Comparison of ENCODE assay signal across 1 cellular context in the genomic region with DNA sequence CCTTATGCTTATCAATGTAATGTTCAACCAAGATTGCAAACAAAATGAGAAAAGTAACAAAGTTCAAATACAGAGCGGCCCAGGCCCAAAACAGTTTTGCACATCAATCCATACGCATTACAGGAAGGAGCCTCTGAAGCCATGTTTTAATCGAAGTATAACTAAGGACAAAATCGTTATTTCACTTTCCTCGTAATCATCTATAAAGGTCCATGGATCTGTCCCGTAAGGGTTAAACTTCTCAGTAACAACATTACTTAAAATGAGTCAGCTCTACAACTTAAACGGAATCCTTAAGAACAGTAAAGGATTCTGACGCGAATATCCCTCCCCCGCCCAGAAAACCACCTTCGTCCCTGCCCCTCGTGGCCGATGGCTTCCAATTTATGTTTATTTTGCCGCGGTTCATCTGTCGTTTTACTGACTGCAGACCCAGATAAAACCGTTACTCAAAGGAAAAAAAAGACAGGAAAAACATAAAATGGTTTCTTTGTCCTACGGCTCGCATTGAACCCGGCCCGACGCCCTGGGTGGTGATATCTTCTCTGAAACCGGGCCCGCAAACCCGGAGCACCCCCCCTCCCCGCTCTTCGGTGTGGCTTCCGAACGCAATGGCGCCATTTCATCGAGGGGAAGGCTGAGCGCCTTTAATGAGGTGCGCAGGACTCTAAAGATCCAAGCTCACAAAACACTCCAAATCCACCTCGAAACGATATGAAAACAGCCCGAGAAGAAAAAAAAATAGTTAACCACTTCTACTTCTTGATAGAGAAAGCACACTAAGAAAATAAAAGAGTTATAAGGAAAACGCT.
TF ChIP-seq lines count a peak whose summit lies in the region.

No MANE protein-coding gene starts in this region.

TF ChIP-seq in HepG2, 621 proteins besides CTCF, POLR2A, EP300 and RAD21 (continued from another document and continues in another):
- TF ChIP-seq, protein P1, sequence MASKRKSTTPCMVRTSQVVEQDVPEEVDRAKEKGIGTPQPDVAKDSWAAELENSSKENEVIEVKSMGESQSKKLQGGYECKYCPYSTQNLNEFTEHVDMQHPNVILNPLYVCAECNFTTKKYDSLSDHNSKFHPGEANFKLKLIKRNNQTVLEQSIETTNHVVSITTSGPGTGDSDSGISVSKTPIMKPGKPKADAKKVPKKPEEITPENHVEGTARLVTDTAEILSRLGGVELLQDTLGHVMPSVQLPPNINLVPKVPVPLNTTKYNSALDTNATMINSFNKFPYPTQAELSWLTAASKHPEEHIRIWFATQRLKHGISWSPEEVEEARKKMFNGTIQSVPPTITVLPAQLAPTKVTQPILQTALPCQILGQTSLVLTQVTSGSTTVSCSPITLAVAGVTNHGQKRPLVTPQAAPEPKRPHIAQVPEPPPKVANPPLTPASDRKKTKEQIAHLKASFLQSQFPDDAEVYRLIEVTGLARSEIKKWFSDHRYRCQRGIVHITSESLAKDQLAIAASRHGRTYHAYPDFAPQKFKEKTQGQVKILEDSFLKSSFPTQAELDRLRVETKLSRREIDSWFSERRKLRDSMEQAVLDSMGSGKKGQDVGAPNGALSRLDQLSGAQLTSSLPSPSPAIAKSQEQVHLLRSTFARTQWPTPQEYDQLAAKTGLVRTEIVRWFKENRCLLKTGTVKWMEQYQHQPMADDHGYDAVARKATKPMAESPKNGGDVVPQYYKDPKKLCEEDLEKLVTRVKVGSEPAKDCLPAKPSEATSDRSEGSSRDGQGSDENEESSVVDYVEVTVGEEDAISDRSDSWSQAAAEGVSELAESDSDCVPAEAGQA (IDR thresholded peaks at IDR 0.05; ENCODE audit: low read depth), result no peak
- TF ChIP-seq, protein P1 (CRISPR knock-in tag; IDR thresholded peaks at IDR 0.05; ENCODE audit: borderline replicate concordance), result no peak
- TF ChIP-seq ZNF510 (CRISPR knock-in tag; IDR thresholded peaks at IDR 0.05; ENCODE audit: low read depth), result no peak
- no peak for TF ChIP-seq ZFP62 (CRISPR knock-in tag; IDR thresholded peaks at IDR 0.05)
- no peak for TF ChIP-seq CREB1 (IDR thresholded peaks at IDR 0.05)
- no peak for TF ChIP-seq CREB1 (CRISPR knock-in tag; IDR thresholded peaks at IDR 0.05)
- no peak for TF ChIP-seq KLF9 (CRISPR knock-in tag; IDR thresholded peaks at IDR 0.05; ENCODE audit: low read depth)
- TF ChIP-seq SRSF9 (IDR thresholded peaks at IDR 0.05; ENCODE audit: borderline replicate concordance, insufficient read depth, low read depth, low read length, poor library complexity, severe bottlenecking), result no peak
- no peak for TF ChIP-seq PCBP1 (IDR thresholded peaks at IDR 0.05; ENCODE audit: borderline replicate concordance, low read depth, low read length)
- TF ChIP-seq FOSL1 (CRISPR knock-in tag; IDR thresholded peaks at IDR 0.05; ENCODE audit: borderline replicate concordance), result no peak
- TF ChIP-seq, protein P2, sequence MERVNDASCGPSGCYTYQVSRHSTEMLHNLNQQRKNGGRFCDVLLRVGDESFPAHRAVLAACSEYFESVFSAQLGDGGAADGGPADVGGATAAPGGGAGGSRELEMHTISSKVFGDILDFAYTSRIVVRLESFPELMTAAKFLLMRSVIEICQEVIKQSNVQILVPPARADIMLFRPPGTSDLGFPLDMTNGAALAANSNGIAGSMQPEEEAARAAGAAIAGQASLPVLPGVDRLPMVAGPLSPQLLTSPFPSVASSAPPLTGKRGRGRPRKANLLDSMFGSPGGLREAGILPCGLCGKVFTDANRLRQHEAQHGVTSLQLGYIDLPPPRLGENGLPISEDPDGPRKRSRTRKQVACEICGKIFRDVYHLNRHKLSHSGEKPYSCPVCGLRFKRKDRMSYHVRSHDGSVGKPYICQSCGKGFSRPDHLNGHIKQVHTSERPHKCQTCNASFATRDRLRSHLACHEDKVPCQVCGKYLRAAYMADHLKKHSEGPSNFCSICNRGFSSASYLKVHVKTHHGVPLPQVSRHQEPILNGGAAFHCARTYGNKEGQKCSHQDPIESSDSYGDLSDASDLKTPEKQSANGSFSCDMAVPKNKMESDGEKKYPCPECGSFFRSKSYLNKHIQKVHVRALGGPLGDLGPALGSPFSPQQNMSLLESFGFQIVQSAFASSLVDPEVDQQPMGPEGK (CRISPR knock-in tag; IDR thresholded peaks at IDR 0.05), result no peak
- TF ChIP-seq, protein P3, sequence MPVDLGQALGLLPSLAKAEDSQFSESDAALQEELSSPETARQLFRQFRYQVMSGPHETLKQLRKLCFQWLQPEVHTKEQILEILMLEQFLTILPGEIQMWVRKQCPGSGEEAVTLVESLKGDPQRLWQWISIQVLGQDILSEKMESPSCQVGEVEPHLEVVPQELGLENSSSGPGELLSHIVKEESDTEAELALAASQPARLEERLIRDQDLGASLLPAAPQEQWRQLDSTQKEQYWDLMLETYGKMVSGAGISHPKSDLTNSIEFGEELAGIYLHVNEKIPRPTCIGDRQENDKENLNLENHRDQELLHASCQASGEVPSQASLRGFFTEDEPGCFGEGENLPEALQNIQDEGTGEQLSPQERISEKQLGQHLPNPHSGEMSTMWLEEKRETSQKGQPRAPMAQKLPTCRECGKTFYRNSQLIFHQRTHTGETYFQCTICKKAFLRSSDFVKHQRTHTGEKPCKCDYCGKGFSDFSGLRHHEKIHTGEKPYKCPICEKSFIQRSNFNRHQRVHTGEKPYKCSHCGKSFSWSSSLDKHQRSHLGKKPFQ (CRISPR knock-in tag; IDR thresholded peaks at IDR 0.05; ENCODE audit: insufficient replicate concordance), result no peak
- no peak for TF ChIP-seq ZBTB7A (CRISPR knock-in tag; IDR thresholded peaks at IDR 0.05)
- no peak for TF ChIP-seq ZNF792 (CRISPR knock-in tag; IDR thresholded peaks at IDR 0.05)
- TF ChIP-seq, protein P4, sequence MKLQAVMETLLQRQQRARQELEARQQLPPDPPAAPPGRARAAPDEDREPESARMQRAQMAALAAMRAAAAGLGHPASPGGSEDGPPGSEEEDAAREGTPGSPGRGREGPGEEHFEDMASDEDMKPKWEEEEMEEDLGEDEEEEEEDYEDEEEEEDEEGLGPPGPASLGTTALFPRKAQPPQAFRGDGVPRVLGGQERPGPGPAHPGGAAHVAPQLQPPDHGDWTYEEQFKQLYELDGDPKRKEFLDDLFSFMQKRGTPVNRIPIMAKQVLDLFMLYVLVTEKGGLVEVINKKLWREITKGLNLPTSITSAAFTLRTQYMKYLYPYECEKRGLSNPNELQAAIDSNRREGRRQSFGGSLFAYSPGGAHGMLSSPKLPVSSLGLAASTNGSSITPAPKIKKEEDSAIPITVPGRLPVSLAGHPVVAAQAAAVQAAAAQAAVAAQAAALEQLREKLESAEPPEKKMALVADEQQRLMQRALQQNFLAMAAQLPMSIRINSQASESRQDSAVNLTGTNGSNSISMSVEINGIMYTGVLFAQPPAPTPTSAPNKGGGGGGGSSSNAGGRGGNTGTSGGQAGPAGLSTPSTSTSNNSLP (IDR thresholded peaks at IDR 0.05; ENCODE audit: low read depth, low read length), result no peak
- no peak for TF ChIP-seq ZNF660 (CRISPR knock-in tag; IDR thresholded peaks at IDR 0.05; ENCODE audit: borderline replicate concordance, low read depth)
- TF ChIP-seq NFRKB (IDR thresholded peaks at IDR 0.05), result peak; percentile 69; the same call in 1 of the 2 replicates
- no peak for TF ChIP-seq PHF5A (CRISPR knock-in tag; IDR thresholded peaks at IDR 0.05; ENCODE audit: low read depth, unreplicated experiment)
- TF ChIP-seq ZSCAN25 (CRISPR knock-in tag; IDR thresholded peaks at IDR 0.05), result no peak
- no peak for TF ChIP-seq PHF21A (CRISPR knock-in tag; IDR thresholded peaks at IDR 0.05)
- TF ChIP-seq, protein P5, sequence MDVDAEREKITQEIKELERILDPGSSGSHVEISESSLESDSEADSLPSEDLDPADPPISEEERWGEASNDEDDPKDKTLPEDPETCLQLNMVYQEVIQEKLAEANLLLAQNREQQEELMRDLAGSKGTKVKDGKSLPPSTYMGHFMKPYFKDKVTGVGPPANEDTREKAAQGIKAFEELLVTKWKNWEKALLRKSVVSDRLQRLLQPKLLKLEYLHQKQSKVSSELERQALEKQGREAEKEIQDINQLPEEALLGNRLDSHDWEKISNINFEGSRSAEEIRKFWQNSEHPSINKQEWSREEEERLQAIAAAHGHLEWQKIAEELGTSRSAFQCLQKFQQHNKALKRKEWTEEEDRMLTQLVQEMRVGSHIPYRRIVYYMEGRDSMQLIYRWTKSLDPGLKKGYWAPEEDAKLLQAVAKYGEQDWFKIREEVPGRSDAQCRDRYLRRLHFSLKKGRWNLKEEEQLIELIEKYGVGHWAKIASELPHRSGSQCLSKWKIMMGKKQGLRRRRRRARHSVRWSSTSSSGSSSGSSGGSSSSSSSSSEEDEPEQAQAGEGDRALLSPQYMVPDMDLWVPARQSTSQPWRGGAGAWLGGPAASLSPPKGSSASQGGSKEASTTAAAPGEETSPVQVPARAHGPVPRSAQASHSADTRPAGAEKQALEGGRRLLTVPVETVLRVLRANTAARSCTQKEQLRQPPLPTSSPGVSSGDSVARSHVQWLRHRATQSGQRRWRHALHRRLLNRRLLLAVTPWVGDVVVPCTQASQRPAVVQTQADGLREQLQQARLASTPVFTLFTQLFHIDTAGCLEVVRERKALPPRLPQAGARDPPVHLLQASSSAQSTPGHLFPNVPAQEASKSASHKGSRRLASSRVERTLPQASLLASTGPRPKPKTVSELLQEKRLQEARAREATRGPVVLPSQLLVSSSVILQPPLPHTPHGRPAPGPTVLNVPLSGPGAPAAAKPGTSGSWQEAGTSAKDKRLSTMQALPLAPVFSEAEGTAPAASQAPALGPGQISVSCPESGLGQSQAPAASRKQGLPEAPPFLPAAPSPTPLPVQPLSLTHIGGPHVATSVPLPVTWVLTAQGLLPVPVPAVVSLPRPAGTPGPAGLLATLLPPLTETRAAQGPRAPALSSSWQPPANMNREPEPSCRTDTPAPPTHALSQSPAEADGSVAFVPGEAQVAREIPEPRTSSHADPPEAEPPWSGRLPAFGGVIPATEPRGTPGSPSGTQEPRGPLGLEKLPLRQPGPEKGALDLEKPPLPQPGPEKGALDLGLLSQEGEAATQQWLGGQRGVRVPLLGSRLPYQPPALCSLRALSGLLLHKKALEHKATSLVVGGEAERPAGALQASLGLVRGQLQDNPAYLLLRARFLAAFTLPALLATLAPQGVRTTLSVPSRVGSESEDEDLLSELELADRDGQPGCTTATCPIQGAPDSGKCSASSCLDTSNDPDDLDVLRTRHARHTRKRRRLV (CRISPR knock-in tag; IDR thresholded peaks at IDR 0.05), result no peak
- TF ChIP-seq, protein P6, sequence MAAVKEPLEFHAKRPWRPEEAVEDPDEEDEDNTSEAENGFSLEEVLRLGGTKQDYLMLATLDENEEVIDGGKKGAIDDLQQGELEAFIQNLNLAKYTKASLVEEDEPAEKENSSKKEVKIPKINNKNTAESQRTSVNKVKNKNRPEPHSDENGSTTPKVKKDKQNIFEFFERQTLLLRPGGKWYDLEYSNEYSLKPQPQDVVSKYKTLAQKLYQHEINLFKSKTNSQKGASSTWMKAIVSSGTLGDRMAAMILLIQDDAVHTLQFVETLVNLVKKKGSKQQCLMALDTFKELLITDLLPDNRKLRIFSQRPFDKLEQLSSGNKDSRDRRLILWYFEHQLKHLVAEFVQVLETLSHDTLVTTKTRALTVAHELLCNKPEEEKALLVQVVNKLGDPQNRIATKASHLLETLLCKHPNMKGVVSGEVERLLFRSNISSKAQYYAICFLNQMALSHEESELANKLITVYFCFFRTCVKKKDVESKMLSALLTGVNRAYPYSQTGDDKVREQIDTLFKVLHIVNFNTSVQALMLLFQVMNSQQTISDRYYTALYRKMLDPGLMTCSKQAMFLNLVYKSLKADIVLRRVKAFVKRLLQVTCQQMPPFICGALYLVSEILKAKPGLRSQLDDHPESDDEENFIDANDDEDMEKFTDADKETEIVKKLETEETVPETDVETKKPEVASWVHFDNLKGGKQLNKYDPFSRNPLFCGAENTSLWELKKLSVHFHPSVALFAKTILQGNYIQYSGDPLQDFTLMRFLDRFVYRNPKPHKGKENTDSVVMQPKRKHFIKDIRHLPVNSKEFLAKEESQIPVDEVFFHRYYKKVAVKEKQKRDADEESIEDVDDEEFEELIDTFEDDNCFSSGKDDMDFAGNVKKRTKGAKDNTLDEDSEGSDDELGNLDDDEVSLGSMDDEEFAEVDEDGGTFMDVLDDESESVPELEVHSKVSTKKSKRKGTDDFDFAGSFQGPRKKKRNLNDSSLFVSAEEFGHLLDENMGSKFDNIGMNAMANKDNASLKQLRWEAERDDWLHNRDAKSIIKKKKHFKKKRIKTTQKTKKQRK (IDR thresholded peaks at IDR 0.05; ENCODE audit: low read length), result no peak
- peak; percentile 34 for TF ChIP-seq ZEB1 (IDR thresholded peaks at IDR 0.05; ENCODE audit: insufficient replicate concordance, low read depth)
- TF ChIP-seq SNAPC2 (CRISPR knock-in tag; IDR thresholded peaks at IDR 0.05), result peak; percentile 34; the same call in 1 of the 2 replicates
- TF ChIP-seq NCOA2 (CRISPR knock-in tag; IDR thresholded peaks at IDR 0.05), result no peak
- TF ChIP-seq MED1 (CRISPR knock-in tag; IDR thresholded peaks at IDR 0.05), result no peak
- no peak for TF ChIP-seq ZFP37 (CRISPR knock-in tag; IDR thresholded peaks at IDR 0.05; ENCODE audit: borderline replicate concordance)
- TF ChIP-seq CBX1 (IDR thresholded peaks at IDR 0.05; ENCODE audit: low read depth), result no peak
- TF ChIP-seq ZIK1 (CRISPR knock-in tag; IDR thresholded peaks at IDR 0.05; ENCODE audit: borderline replicate concordance, low read depth), result no peak
- TF ChIP-seq, protein P7, sequence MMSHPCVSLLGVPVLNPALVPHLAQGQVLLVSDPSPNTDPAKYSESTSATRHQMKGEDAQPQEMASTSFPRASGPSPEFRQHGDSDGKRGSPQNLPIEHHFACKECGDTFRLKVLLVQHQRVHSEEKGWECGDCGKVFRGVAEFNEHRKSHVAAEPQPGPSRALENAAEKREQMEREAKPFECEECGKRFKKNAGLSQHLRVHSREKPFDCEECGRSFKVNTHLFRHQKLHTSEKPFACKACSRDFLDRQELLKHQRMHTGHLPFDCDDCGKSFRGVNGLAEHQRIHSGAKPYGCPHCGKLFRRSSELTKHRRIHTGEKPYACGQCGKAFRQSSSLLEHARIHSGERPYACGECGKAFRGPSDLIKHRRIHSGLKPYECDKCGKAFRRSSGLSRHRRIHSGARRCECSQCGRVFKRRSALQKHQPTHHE (CRISPR knock-in tag; IDR thresholded peaks at IDR 0.05; ENCODE audit: borderline replicate concordance), result no peak
- no peak for TF ChIP-seq RFXAP (CRISPR knock-in tag; IDR thresholded peaks at IDR 0.05; ENCODE audit: borderline replicate concordance)
- TF ChIP-seq HNF4A (CRISPR knock-in tag; IDR thresholded peaks at IDR 0.05), result no peak
- TF ChIP-seq KLF15 (CRISPR knock-in tag; IDR thresholded peaks at IDR 0.05; ENCODE audit: borderline replicate concordance), result no peak
- no peak for TF ChIP-seq TCF7L2 (IDR thresholded peaks at IDR 0.05; ENCODE audit: low read depth, low read length)
- TF ChIP-seq ESRRA (CRISPR knock-in tag; IDR thresholded peaks at IDR 0.05; ENCODE audit: low read depth), result no peak
- TF ChIP-seq ZNF572 (CRISPR knock-in tag; IDR thresholded peaks at IDR 0.05), result no peak
